In the genomic region with DNA sequence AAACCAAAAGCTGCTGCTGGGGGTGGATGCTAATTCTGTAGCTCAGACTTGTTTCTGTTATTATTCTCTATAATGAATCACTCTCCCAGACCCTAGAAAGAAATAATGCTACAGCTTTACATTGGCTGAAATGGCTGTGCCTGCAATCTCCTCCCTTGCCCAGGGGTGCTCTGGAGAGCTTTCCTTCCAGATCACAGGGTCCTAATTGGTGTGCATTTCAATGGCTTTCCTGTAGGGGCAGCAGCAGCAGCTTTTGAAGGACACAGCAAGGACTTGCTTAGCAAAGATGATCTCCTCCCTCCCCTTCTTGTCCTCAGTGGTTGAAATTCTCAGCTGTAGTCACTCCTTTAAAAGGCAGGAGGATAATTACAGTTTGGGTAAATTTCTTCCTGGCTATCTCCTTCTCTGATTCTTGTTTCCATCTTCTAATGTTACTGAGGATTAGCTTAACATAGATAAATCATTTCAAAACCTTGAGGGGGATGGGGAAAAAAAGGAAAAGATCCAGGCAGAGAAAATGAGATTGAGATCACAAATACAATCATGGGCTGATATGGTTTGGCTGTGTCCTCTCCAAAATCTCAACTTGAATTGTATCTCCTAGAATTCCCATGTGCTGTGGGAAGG, we compare ENCODE assay signal across 9 cellular contexts.
DNase-seq lines count a peak whose midpoint lies in the region; FAIRE-seq and TF ChIP-seq lines count a peak whose summit lies in the region.
"Had no signal": no experiment of that assay in that cellular context is flagged by ENCODE, and none has a peak within 500 bp of the region (broad histone marks: within the 10 kb centered on the region; RNA-seq: fewer than 3 reads in every experiment).

No MANE protein-coding gene starts in this region.

- no peak overlapping the region for H3K4me2 ChIP-seq in KMS-11

- no peak overlapping the region for H3K4me3 ChIP-seq in KMS-11 (IDR thresholded peaks at IDR 0.05; ENCODE audit: insufficient read depth, low read depth, low read length)
- H3K4me3 ChIP-seq: thoracic aorta had no signal

- no peaks in the 10 kb centered on the region for H3K4me1 ChIP-seq in KMS-11 (ENCODE audit: low read depth, poor library complexity, severe bottlenecking)

- H4K20me1 ChIP-seq in KMS-11 (ENCODE audit: insufficient read depth): no peaks in the 10 kb centered on the region

- TF ChIP-seq CTCF in 22Rv1 (IDR thresholded peaks at IDR 0.05) (peak; percentile 91), GM10248 (IDR thresholded peaks at IDR 0.05; ENCODE audit: control extremely low read depth, extremely low read depth, low read depth, missing control alignments) (peak; percentile 49), KMS-11 (conservative IDR thresholded peaks at IDR 0.05; ENCODE audit: low read depth, low read length) (peak; percentile 79)

- H3K36me3 ChIP-seq in KMS-11 (ENCODE audit: insufficient read depth): no peaks in the 10 kb centered on the region
- H3K36me3 ChIP-seq: thoracic aorta had no signal

- FAIRE-seq in H54 (lab: Jason Lieb, UNC): no peak

- no peak for TF ChIP-seq POLR2A in H54 (IDR thresholded peaks at IDR 0.05; ENCODE audit: low read depth, low read length)

- H3K27me3 ChIP-seq in KMS-11 (ENCODE audit: insufficient read depth, low read depth): no peaks in the 10 kb centered on the region

- H3K79me2 ChIP-seq in KMS-11 (ENCODE audit: insufficient read depth, low read depth): no peaks in the 10 kb centered on the region

- no peak overlapping the region for H3K9ac ChIP-seq in KMS-11

- no peak overlapping the region for H2AFZ ChIP-seq in KMS-11 (ENCODE audit: low read depth)

- CTCF ChIA-PET in GM10248 (lab: Yijun Ruan, JAX): interaction anchor here (0.6 to 1.9 kb wide), 13 partner anchors 8 to 308 kb away, joined by 3 to 6 read pairs (median 3); no protein-coding TSS in a partner anchor

- H3K27ac ChIP-seq in 22Rv1 (no peak overlapping the region), KMS-11 (no peak overlapping the region)
- H3K27ac ChIP-seq: thoracic aorta had no signal

- POLR2A ChIA-PET in GM10248 (lab: Yijun Ruan, JAX): no interaction called here

- peak; percentile 24 for DNase-seq in GM10248 (ENCODE audit: extremely low spot score)
- peak; percentile 9 for DNase-seq in H54 (ENCODE audit: insufficient read length, low spot score)
- DNase-seq in UCSD-AML1 (lab: John Stamatoyannopoulos, UW; ENCODE audit: unreplicated experiment): peak; percentile 10
- peak; percentile 73 for DNase-seq in iPS DF 19.7 (ENCODE audit: low read depth, low spot score)
- DNase-seq in T1000 (lab: John Stamatoyannopoulos, UW): no peak
- no peak for DNase-seq in middle frontal gyrus (ENCODE audit: extremely low spot score, low spot score)

Comparison
In these comparisons a context has a peak if more than half of its experiments do, and no peak if none do; other contexts are left out.
1. DNase-seq: peak in GM10248 (single experiment), H54 (single experiment), UCSD-AML1 (single experiment) and iPS DF 19.7 (single experiment); none in T1000 (single experiment) and middle frontal gyrus (single experiment).
2. Peak in every context shown above with its lines, with median percentiles within 50 percentile points of each other: CTCF ChIP-seq.